In genomic region chr11:117969160-117969991, GRCh38 we compare ENCODE assay signal across 28 cellular contexts. TPM values are rescaled to one million over a fixed set of nuclear protein-coding genes. Genes with fewer than 3 reads are reported as not detected.
DNase-seq lines count a peak whose midpoint lies in the region; ATAC-seq and TF ChIP-seq lines count a peak whose summit lies in the region.
"Had no signal": no experiment of that assay in that cellular context is flagged by ENCODE, and none has a peak within 500 bp of the region (broad histone marks: within the 10 kb centered on the region; RNA-seq: fewer than 3 reads in every experiment).

No MANE protein-coding gene starts in this region.

- CTCF ChIA-PET in activated CD8-positive, alpha-beta T cell treated with anti-CD3 and anti-CD28 coated beads, Interleukin-2, amount 10 ng/mL, durations not matched to agents 7 days and 5 days (lab: Charles Lee), result interaction anchor here (1.0 to 24.6 kb wide), 8 partner anchors 9 to 126 kb away, joined by 3 to 401 read pairs (median 4); no protein-coding TSS in a partner anchor

- peaks cover 0 to 2% (median 0%) of the 10 kb centered on the region in 7 donors for H3K9me3 Mint-ChIP-seq in CD4-positive, CD25-positive, alpha-beta regulatory T cell
- no peaks in the 10 kb centered on the region for H3K9me3 Mint-ChIP-seq in activated CD8-positive, alpha-beta T cell treated with anti-CD3 and anti-CD28 coated beads, Interleukin-2, amount 10 ng/mL, durations not matched to agents 7 days and 5 days (ENCODE audit: insufficient read depth)
- no peaks in the 10 kb centered on the region for H3K9me3 Mint-ChIP-seq in nephron progenitor cell

- H3K36me3 ChIP-seq in BLaER1, result no peaks in the 10 kb centered on the region
- no peaks in the 10 kb centered on the region for H3K36me3 ChIP-seq in CD4-positive, CD25-positive, alpha-beta regulatory T cell (ENCODE audit: control insufficient read depth, insufficient read depth, low read length)
- H3K36me3 ChIP-seq: adrenal gland, heart right ventricle, lower lobe of right lung, neutrophil, prostate gland, vagina had no signal

- TF ChIP-seq CTCF in nephron progenitor cell (IDR thresholded peaks at IDR 0.05), result no peak

- POLR2A ChIA-PET in activated CD8-positive, alpha-beta T cell treated with anti-CD3 and anti-CD28 coated beads, Interleukin-2, amount 10 ng/mL, durations not matched to agents 7 days and 5 days (lab: Charles Lee), result interaction anchor here (0.7 to 2.7 kb wide), 3 partner anchors 17 to 43 kb away, joined by 4 to 17 read pairs (median 7); partner anchors contain the start of gene IL10RA

- no peak overlapping the region for H3K4me3 ChIP-seq in BLaER1
- H3K4me3 ChIP-seq in CD4-positive, CD25-positive, alpha-beta regulatory T cell (ENCODE audit: low read depth, low read length), result no peak overlapping the region
- H3K4me3 ChIP-seq: adrenal gland, body of pancreas, heart right ventricle, lower lobe of right lung, PC-9, prostate gland, vagina had no signal

- H3K9me3 ChIP-seq in BLaER1, result no peaks in the 10 kb centered on the region
- H3K9me3 ChIP-seq in CD4-positive, CD25-positive, alpha-beta regulatory T cell (ENCODE audit: control insufficient read depth in 2 of 2, low read length in 2 of 2), result no peaks in the 10 kb centered on the region
- H3K9me3 ChIP-seq: adrenal gland, body of pancreas, heart right ventricle, lower lobe of right lung, neutrophil, prostate gland, vagina had no signal

- no peak overlapping the region for H3K27ac ChIP-seq in BLaER1
- no peak overlapping the region for H3K27ac ChIP-seq in CD4-positive, CD25-positive, alpha-beta regulatory T cell (ENCODE audit: insufficient read depth, low read length, poor library complexity, severe bottlenecking)
- H3K27ac ChIP-seq: adrenal gland, body of pancreas, neutrophil, PC-9, prostate gland, vagina had no signal

- H3K27ac Mint-ChIP-seq in CD4-positive, CD25-positive, alpha-beta regulatory T cell, result peak overlapping the region in 2 of 3 donors; percentile 85 to 87
- H3K27ac Mint-ChIP-seq in activated CD8-positive, alpha-beta T cell treated with anti-CD3 and anti-CD28 coated beads, Interleukin-2, amount 10 ng/mL, durations not matched to agents 7 days and 5 days, result peak overlapping the region; percentile 31
- H3K27ac Mint-ChIP-seq in nephron progenitor cell, result no peak overlapping the region

- H3K4me1 Mint-ChIP-seq in CD4-positive, CD25-positive, alpha-beta regulatory T cell, result peaks cover 29 to 64% (median 49%) of the 10 kb centered on the region in 4 donors
- H3K4me1 Mint-ChIP-seq in activated CD8-positive, alpha-beta T cell treated with anti-CD3 and anti-CD28 coated beads, Interleukin-2, amount 10 ng/mL, durations not matched to agents 7 days and 5 days (ENCODE audit: low read depth), result peaks cover 58% of the 10 kb centered on the region
- peaks cover 16% of the 10 kb centered on the region for H3K4me1 Mint-ChIP-seq in nephron progenitor cell

- H3K9ac ChIP-seq in BLaER1, result no peak overlapping the region

- H3K36me3 Mint-ChIP-seq in CD4-positive, CD25-positive, alpha-beta regulatory T cell, result peaks cover 4% of the 10 kb centered on the region
- H3K36me3 Mint-ChIP-seq in activated CD8-positive, alpha-beta T cell treated with anti-CD3 and anti-CD28 coated beads, Interleukin-2, amount 10 ng/mL, durations not matched to agents 7 days and 5 days (ENCODE audit: low read depth), result peaks cover 11% of the 10 kb centered on the region
- H3K36me3 Mint-ChIP-seq in nephron progenitor cell (ENCODE audit: low read depth), result no peaks in the 10 kb centered on the region

- no peaks in the 10 kb centered on the region for H3K27me3 ChIP-seq in BLaER1
- no peaks in the 10 kb centered on the region for H3K27me3 ChIP-seq in CD4-positive, CD25-positive, alpha-beta regulatory T cell (ENCODE audit: control insufficient read depth, insufficient read depth, low read length)
- H3K27me3 ChIP-seq: adrenal gland, body of pancreas, neutrophil, vagina had no signal

- H3K4me3 Mint-ChIP-seq in CD4-positive, CD25-positive, alpha-beta regulatory T cell, result peak overlapping the region in 3 of 4 donors; percentile 31 to 71 (median 62)
- no peak overlapping the region for H3K4me3 Mint-ChIP-seq in activated CD8-positive, alpha-beta T cell treated with anti-CD3 and anti-CD28 coated beads, Interleukin-2, amount 10 ng/mL, durations not matched to agents 7 days and 5 days
- no peak overlapping the region for H3K4me3 Mint-ChIP-seq in nephron progenitor cell

- H4K20me1 ChIP-seq in BLaER1, result no peaks in the 10 kb centered on the region

- no peak for DNase-seq in CD4-positive, CD25-positive, alpha-beta regulatory T cell
- DNase-seq in activated CD8-positive, alpha-beta T cell treated with anti-CD3 and anti-CD28 coated beads, Interleukin-2, amount 10 ng/mL, durations not matched to agents 7 days and 5 days, result no peak
- DNase-seq in mesenteric fat pad (ENCODE audit: low spot score) (peak; percentile 39), nephron progenitor cell (no peak), DMS114 treated with DMSO at 0.1 percent for 48 hours (lab: John Stamatoyannopoulos, UW; ENCODE audit: unreplicated experiment) (no peak), NCI-H146 (lab: John Stamatoyannopoulos, UW) (no peak)
- DNase-seq: activated CD4-positive, alpha-beta T cell treated with anti-CD3 and anti-CD28 coated beads, Interleukin-2, amount 50 U/mL, for 4 hours; activated gamma-delta T cell treated with Interleukin-2 at 50 U/mL for 16 hours; adrenal gland; body of pancreas; H7; heart right ventricle; kidney glomerular epithelial cell; lower lobe of right lung; NCI-H1048; NCI-H1930; NCI-H524 treated with DMSO at 0.1 percent for 48 hours; NK-92 treated with Interleukin-12 subunit alpha and Interleukin-12 subunit beta, amount 100 ng/mL, for 24 hours; PC-9; stimulated activated naive CD4-positive, alpha-beta T cell treated with Interleukin-2 at 50 U/mL for 16 hours had no signal

- peaks cover 37% of the 10 kb centered on the region for H3K4me1 ChIP-seq in BLaER1
- peaks cover 51% of the 10 kb centered on the region for H3K4me1 ChIP-seq in CD4-positive, CD25-positive, alpha-beta regulatory T cell (ENCODE audit: control insufficient read depth, insufficient read depth, low read length, poor library complexity, severe bottlenecking)
- H3K4me1 ChIP-seq: adrenal gland, prostate gland, vagina had no signal

- no peaks in the 10 kb centered on the region for H3K27me3 Mint-ChIP-seq in CD4-positive, CD25-positive, alpha-beta regulatory T cell
- no peaks in the 10 kb centered on the region for H3K27me3 Mint-ChIP-seq in activated CD8-positive, alpha-beta T cell treated with anti-CD3 and anti-CD28 coated beads, Interleukin-2, amount 10 ng/mL, durations not matched to agents 7 days and 5 days (ENCODE audit: low read depth)
- H3K27me3 Mint-ChIP-seq in nephron progenitor cell (ENCODE audit: low read depth, poor library complexity), result peaks cover 19% of the 10 kb centered on the region

- peak overlapping the region; percentile 79 for H3K4me2 ChIP-seq in BLaER1
- H3K4me2 ChIP-seq: PC-9 had no signal

- no peak for ATAC-seq in CD4-positive, CD25-positive, alpha-beta regulatory T cell (ENCODE audit: low read depth in 2 of 2)
- no peak for ATAC-seq in activated CD8-positive, alpha-beta T cell treated with anti-CD3 and anti-CD28 coated beads, Interleukin-2, amount 10 ng/mL, durations not matched to agents 7 days and 5 days
- no peak for ATAC-seq in HG03457 (IDR thresholded peaks at IDR 0.05; ENCODE audit: unreplicated experiment)
- ATAC-seq: body of pancreas, heart right ventricle, lower lobe of right lung, Right ventricle myocardium inferior, SK-N-SH treated with all-trans-retinoic acid at 6 μM for 48 hours had no signal

RNA-seq across cellular contexts. Expression of gene IL10RA, which starts 16.8 kb away (rescaled TPM):
- 661 TPM for total RNA-seq in CD4-positive, CD25-positive, alpha-beta regulatory T cell
- 100 to 1,000 TPM; 572 to 666 (median 631) TPM for polyA plus RNA-seq in CD4-positive, CD25-positive, alpha-beta regulatory T cell
- 100 to 1,000 TPM; 202 to 210 TPM for total RNA-seq in activated CD8-positive, alpha-beta T cell treated with anti-CD3 and anti-CD28 coated beads, Interleukin-2, amount 10 ng/mL, durations not matched to agents 7 days and 5 days
- total RNA-seq in mesenteric fat pad, result 32.1 TPM
- total RNA-seq: G401, H7, PC-9 had no signal

RNA-seq across cellular contexts. Expression of gene TMPRSS13, which starts 40.2 kb away (rescaled TPM):
- 3.4 TPM for total RNA-seq in CD4-positive, CD25-positive, alpha-beta regulatory T cell
- 1 to 10 TPM in 2 of 4 donors, under 1 TPM in 2; 0.57 to 1.4 (median 1.1) TPM for polyA plus RNA-seq in CD4-positive, CD25-positive, alpha-beta regulatory T cell
- 1 to 10 TPM; 1.8 to 2.5 TPM for total RNA-seq in activated CD8-positive, alpha-beta T cell treated with anti-CD3 and anti-CD28 coated beads, Interleukin-2, amount 10 ng/mL, durations not matched to agents 7 days and 5 days
- 0.39 TPM for total RNA-seq in mesenteric fat pad
- total RNA-seq: G401, Right ventricle myocardium inferior had no signal

Comparison
In these comparisons a context has a peak if more than half of its experiments do, and no peak if none do; other contexts are left out.
1. H3K4me3 Mint-ChIP-seq: peak in CD4-positive, CD25-positive, alpha-beta regulatory T cell (3 of 4); none in activated CD8-positive, alpha-beta T cell treated with anti-CD3 and anti-CD28 coated beads, Interleukin-2, amount 10 ng/mL, durations not matched to agents 7 days and 5 days (single experiment) and nephron progenitor cell (single experiment).